Comparison of ENCODE assay signal across 8 cellular contexts in the genomic region with DNA sequence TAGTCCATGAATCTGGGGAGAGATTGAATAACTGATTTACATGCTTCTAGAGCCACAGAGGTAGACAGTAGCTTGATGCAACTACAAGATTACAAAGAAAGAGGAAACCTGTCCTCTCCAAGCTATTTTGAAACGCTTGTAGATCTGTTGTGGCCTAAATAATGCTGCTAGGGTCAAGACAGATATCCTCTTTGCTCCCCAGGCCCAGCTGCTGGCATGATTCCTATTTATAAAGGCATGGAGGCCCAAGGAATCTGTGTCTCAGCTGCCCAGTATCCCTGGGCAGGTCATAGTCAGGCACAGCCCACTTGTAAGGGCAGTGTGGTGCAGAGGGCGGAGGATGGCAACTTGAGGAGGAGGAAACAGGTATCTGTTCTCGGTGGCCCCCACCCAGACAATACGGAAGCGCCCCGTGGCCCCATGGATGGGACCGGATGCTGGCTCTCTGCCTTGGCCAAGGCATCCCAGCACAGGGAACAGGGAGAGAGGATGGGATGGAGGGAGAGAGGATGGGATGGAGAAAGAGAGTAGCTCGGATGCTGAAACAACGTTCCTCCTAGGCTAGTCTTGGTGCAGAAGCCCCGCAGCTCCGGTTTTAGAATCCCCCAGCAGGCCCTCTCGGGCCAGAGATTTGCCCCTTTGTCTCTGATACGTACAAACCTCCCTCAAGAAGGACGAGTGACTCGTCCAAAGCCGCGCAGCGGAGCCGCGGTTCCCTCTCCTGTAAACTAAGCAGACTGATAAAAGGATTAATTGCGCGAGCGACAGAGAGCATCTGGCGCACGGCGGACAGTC. TPM values are rescaled to one million over a fixed set of nuclear protein-coding genes. Genes with fewer than 3 reads are reported as not detected.
DNase-seq lines count a peak whose midpoint lies in the region; ATAC-seq and TF ChIP-seq lines count a peak whose summit lies in the region.

No MANE protein-coding gene starts in this region.

- TF ChIP-seq CTCF in cardiac fibroblast (IDR thresholded peaks at IDR 0.05; ENCODE audit: low read depth, low read length) = no peak
- TF ChIP-seq CTCF in left lung (IDR thresholded peaks at IDR 0.05) = no peak

- intact Hi-C loops in left lung (cut with DNase I) = no loop called here

- H2AFZ ChIP-seq in ACC112 (ENCODE audit: low read length, unreplicated experiment) = peak overlapping the region; percentile 98

- DNase-seq in T-helper 1 cell = peak in 4 of 5 donors; percentile 6 to 36 (median 20)
- DNase-seq in cardiac fibroblast (ENCODE audit: low read depth in 2 of 2) = no peak
- peak; percentile 53 to 82 for DNase-seq in left lung
- peak; percentile 46 for DNase-seq in stimulated activated CD8-positive, alpha-beta memory T cell treated with anti-CD3 and anti-CD28 coated beads, Interleukin-4, amount 100 ng/mL, for 48 hours
- DNase-seq in cortex of kidney (lab: John Stamatoyannopoulos, UW) = no peak

- ATAC-seq in GM18858 (IDR thresholded peaks at IDR 0.05; ENCODE audit: unreplicated experiment) = peak; percentile 20
- peak; percentile 21 for ATAC-seq in HG03045 (IDR thresholded peaks at IDR 0.05; ENCODE audit: unreplicated experiment)
- ATAC-seq in left lung = peak; percentile 12

- H3K27me3 ChIP-seq in ACC112 (ENCODE audit: insufficient read depth, low read length) (no peaks in the 10 kb centered on the region), left lung (no peaks in the 10 kb centered on the region)

- H3K4me1 ChIP-seq in ACC112 (ENCODE audit: control insufficient read depth, insufficient read depth, low read length, unreplicated experiment) (peaks cover 18% of the 10 kb centered on the region), left lung (peaks cover 0 to 21% of the 10 kb centered on the region in 2 donors)

- H3K79me2 ChIP-seq in ACC112 (ENCODE audit: control insufficient read depth, insufficient read depth, low read length, unreplicated experiment) = peaks cover 5% of the 10 kb centered on the region

- no peaks in the 10 kb centered on the region for H3K36me3 ChIP-seq in ACC112 (ENCODE audit: insufficient read depth, low read length)
- no peaks in the 10 kb centered on the region for H3K36me3 ChIP-seq in left lung

- H3K4me3 ChIP-seq in ACC112 (ENCODE audit: low read depth, low read length) = peak overlapping the region; percentile 80
- peak overlapping the region; percentile 76 to 84 for H3K4me3 ChIP-seq in cardiac fibroblast (replicated peaks in 1 of 2; ENCODE audit: low read depth in 2 of 2, low read length in 2 of 2)
- peak overlapping the region; percentile 48 to 68 for H3K4me3 ChIP-seq in left lung

- H3K27ac ChIP-seq in ACC112 (ENCODE audit: low read depth, low read length) (peak overlapping the region; percentile 23; the same call in 1 of the 2 replicates), left lung (peak overlapping the region; percentile 87 to 95)

- H3K9me3 ChIP-seq in left lung = no peaks in the 10 kb centered on the region

RNA-seq across cellular contexts. Expression of a gene that starts 0.8 kb away (rescaled TPM):
- 10 to 100 TPM; 20.1 to 28.4 TPM for total RNA-seq in left lung

RNA-seq across cellular contexts. Expression of a gene that starts 50.5 kb away (rescaled TPM):
- 100 to 1,000 TPM in 1 of 2 donors, 10 to 100 TPM in 1; 88.1 to 121 TPM for total RNA-seq in left lung

Comparison
In these comparisons a context has a peak if more than half of its experiments do, and no peak if none do; other contexts are left out.
1. DNase-seq: peak in T-helper 1 cell (4 of 5), left lung (2 of 2) and stimulated activated CD8-positive, alpha-beta memory T cell treated with anti-CD3 and anti-CD28 coated beads, Interleukin-4, amount 100 ng/mL, for 48 hours (single experiment); none in cardiac fibroblast (0 of 2) and cortex of kidney (single experiment).
2. Peak in every context shown above with its lines, with median percentiles within 50 percentile points of each other: H3K4me3 ChIP-seq and ATAC-seq.